Comparison of ENCODE assay signal across 10 cellular contexts in the genomic region with DNA sequence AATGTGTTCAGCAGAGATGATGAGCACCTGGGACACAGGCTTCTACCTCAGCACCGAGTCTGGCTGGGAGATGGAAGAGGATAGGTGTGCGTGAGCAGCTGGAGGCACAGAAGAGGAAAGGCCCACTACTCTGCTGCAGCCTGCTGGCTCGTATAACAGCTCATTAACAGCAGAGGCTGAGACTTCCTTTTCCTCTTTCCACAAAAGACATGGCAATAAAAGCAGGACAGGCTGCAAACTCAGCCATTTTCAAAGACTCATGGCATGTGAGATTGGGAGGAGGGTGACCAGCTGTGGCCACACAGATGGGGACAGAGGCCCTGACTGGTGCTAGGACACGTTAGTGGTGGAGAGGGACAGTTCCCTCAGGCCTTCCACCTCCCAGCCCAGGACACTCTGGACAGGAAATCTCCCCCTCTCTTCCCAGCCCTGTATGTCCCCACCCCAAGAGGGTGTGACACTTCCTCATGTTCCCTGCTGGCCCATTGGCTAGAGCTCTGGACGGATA.
DNase-seq lines count a peak whose midpoint lies in the region; ATAC-seq and TF ChIP-seq lines count a peak whose summit lies in the region.
"Had no signal": no experiment of that assay in that cellular context is flagged by ENCODE, and none has a peak within 500 bp of the region (broad histone marks: within the 10 kb centered on the region; RNA-seq: fewer than 3 reads in every experiment).

No MANE protein-coding gene starts in this region.

- H3K36me3 ChIP-seq in suprapubic skin = no peaks in the 10 kb centered on the region

- ATAC-seq in GM18873 (IDR thresholded peaks at IDR 0.05; ENCODE audit: low FRiP score, unreplicated experiment) = no peak
- ATAC-seq in HG03159 (IDR thresholded peaks at IDR 0.05; ENCODE audit: unreplicated experiment) = no peak
- ATAC-seq in natural killer cell = no peak
- ATAC-seq: activated CD4-positive, CD25-positive, alpha-beta regulatory T cell treated with anti-CD3 and anti-CD28 coated beads, Interleukin-2, amount 50 U/mL, for 24 hours; activated T-helper 17 cell treated with anti-CD3 and anti-CD28 coated beads, Interleukin-2, amount 50 U/mL, for 72 hours had no signal

- TF ChIP-seq CTCF in lower leg skin (IDR thresholded peaks at IDR 0.05) (no peak), suprapubic skin (IDR thresholded peaks at IDR 0.05) (no peak), natural killer cell (IDR thresholded peaks at IDR 0.05) (no peak)

- H3K9me3 ChIP-seq in suprapubic skin = no peaks in the 10 kb centered on the region

- no peak overlapping the region for H3K4me3 Mint-ChIP-seq in natural killer cell
- H3K4me3 Mint-ChIP-seq: activated T-helper 17 cell treated with anti-CD3 and anti-CD28 coated beads, Interleukin-2, amount 50 U/mL, for 72 hours had no signal

- intact Hi-C loops in lower leg skin (cut with DNase I; ENCODE audit: low total_unique reads) = loop anchor here (5.0 kb wide), 1 partner anchor 594 kb away; no protein-coding TSS in a partner anchor
- intact Hi-C loops in natural killer cell (cut with micrococcal nuclease) = no loop called here

- 27 to 40% methylated on average over 5 of the region's 5 CpGs for WGBS in lower leg skin, 2 donors
- 47% methylated on average over 5 of the region's 5 CpGs for WGBS in suprapubic skin

- H3K4me1 Mint-ChIP-seq in natural killer cell = no peaks in the 10 kb centered on the region
- H3K4me1 Mint-ChIP-seq: activated T-helper 17 cell treated with anti-CD3 and anti-CD28 coated beads, Interleukin-2, amount 50 U/mL, for 72 hours had no signal

- H3K4me3 ChIP-seq in lower leg skin (ENCODE audit: low read depth, poor library complexity, severe bottlenecking) = no peak overlapping the region
- H3K4me3 ChIP-seq in suprapubic skin = no peak overlapping the region

- peak overlapping the region; percentile 6 for H3K27ac ChIP-seq in cingulate gyrus (ENCODE audit: low read depth, low read length)
- peak overlapping the region; percentile 25 for H3K27ac ChIP-seq in suprapubic skin

- TF ChIP-seq EP300 in suprapubic skin (IDR thresholded peaks at IDR 0.05) = no peak

- H3K9me3 Mint-ChIP-seq in natural killer cell = no peaks in the 10 kb centered on the region
- H3K9me3 Mint-ChIP-seq: activated T-helper 17 cell treated with anti-CD3 and anti-CD28 coated beads, Interleukin-2, amount 50 U/mL, for 72 hours had no signal

- no peaks in the 10 kb centered on the region for H3K36me3 Mint-ChIP-seq in natural killer cell

- peaks cover 28% of the 10 kb centered on the region for H3K4me1 ChIP-seq in suprapubic skin

- TF ChIP-seq POLR2A in lower leg skin (IDR thresholded peaks at IDR 0.05) = no peak
- TF ChIP-seq POLR2A in suprapubic skin (IDR thresholded peaks at IDR 0.05) = no peak

- H3K27me3 Mint-ChIP-seq in natural killer cell (ENCODE audit: low read depth in 2 of 2) = peaks cover 0 to 6% of the 10 kb centered on the region in 2 donors

- H3K27ac Mint-ChIP-seq in natural killer cell = no peak overlapping the region
- H3K27ac Mint-ChIP-seq: activated T-helper 17 cell treated with anti-CD3 and anti-CD28 coated beads, Interleukin-2, amount 50 U/mL, for 72 hours had no signal

- peak; percentile 6 for DNase-seq in NCI-H2081 treated with DMSO at 0.1 percent for 48 hours (lab: John Stamatoyannopoulos, UW)
- peak; percentile 32 to 83 for DNase-seq in lower leg skin (ENCODE audit: low spot score in 2 of 2)
- peak in 1 of 2 donors; percentile 72 for DNase-seq in suprapubic skin (ENCODE audit: low spot score in 2 of 2)
- DNase-seq in natural killer cell = no peak
- DNase-seq: SHP77 had no signal

- H3K27me3 ChIP-seq in suprapubic skin = no peaks in the 10 kb centered on the region
